11 cellular contexts compared by ENCODE assay signal in the genomic region with DNA sequence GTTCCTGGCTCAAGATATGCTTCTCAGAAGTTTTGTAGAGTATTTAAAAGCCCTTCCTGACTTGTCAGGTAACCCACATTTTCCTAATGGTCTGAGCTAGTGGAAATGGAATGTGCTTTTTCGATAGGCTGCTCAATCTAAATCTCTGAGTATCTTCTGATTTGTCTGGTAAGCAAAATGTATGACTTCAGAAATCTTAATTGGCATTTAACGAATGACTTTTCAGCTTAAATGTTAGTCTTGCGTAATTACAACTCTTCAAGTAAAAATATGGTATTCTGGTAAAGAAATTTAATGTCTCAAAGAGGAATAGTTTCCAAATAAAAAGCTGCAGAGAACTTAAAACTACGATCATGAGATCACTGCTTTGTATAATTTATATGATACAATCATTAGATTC.
"Had no signal": no experiment of that assay in that cellular context is flagged by ENCODE, and none has a peak within 500 bp of the region (broad histone marks: within the 10 kb centered on the region; RNA-seq: fewer than 3 reads in every experiment).

No MANE protein-coding gene starts in this region.

- H3K4me3 ChIP-seq: K562, PC-9, Peyer's patch, SJCRH30 had no signal

- DNase-seq: NCI-H187; NK-92 treated with Interleukin-12 subunit alpha and Interleukin-12 subunit beta, amount 100 ng/mL, for 24 hours; Peyer's patch; SHP77 treated with DMSO at 0.1 percent for 48 hours; T-helper 1 cell had no signal

- H3K27me3 ChIP-seq: Peyer's patch, SJCRH30 had no signal

- H3K9me3 ChIP-seq: Peyer's patch had no signal

- H3K27ac ChIP-seq: KMS-11, PC-9, Peyer's patch, SJCRH30 had no signal

- H3K4me1 Mint-ChIP-seq: IgD-negative memory B cell had no signal

- H3K4me1 ChIP-seq: Peyer's patch, SJCRH30 had no signal

- H3K9me3 Mint-ChIP-seq: IgD-negative memory B cell had no signal

- H3K4me2 ChIP-seq: KMS-11 had no signal

- ATAC-seq: Right ventricle myocardium inferior had no signal

- H3K9ac ChIP-seq: KMS-11 had no signal

- H2AFZ ChIP-seq: PC-9 had no signal

- H3K36me3 Mint-ChIP-seq: IgD-negative memory B cell had no signal

- H3K27ac Mint-ChIP-seq: IgD-negative memory B cell had no signal

- H3K4me3 Mint-ChIP-seq: IgD-negative memory B cell had no signal

- H3K36me3 ChIP-seq: Peyer's patch, SJCRH30 had no signal
